1 cellular context compared by ENCODE assay signal in the genomic region with DNA sequence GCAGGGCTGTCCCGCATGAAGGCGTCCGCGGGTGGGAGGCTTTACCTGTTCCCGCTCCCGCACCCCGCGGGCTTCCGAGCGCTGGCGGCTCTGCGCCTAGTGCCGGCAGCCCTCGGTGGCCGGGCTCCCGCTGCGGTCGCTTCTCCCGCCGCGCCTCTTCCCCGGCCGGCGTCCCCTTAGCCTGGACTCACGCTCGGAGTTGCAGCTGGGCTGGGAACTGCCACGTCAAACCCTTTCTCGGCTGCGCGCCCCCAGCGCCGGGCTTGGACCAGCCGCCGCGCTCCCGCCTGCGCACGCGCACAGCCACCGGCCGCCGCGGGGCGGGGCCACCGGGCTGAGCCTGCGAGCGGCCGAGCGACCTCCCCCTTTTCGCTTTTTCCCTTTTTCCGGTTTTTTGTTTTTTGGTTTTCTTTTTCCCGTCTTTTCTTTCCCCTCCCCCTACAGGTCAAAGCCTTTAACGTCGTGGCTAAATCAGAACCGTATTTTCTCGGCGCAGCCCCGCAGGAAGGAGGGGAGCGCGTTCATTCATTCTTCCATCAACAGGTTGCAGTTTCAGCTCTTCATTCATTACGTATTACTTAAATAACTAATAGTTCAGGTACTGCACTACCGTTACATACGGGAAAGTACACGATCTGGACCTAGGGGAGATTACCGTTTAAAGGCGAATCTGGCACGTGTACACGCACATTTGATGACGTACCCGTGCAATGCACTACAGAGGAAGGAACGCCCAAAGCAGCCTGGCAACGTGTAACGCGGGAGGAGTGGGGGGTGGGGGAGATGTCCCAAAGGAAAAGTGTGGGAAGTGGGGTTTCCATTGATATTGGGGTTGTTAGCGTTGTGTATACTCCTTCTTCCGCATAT.
TF ChIP-seq lines count a peak whose summit lies in the region.

A gene with protein sequence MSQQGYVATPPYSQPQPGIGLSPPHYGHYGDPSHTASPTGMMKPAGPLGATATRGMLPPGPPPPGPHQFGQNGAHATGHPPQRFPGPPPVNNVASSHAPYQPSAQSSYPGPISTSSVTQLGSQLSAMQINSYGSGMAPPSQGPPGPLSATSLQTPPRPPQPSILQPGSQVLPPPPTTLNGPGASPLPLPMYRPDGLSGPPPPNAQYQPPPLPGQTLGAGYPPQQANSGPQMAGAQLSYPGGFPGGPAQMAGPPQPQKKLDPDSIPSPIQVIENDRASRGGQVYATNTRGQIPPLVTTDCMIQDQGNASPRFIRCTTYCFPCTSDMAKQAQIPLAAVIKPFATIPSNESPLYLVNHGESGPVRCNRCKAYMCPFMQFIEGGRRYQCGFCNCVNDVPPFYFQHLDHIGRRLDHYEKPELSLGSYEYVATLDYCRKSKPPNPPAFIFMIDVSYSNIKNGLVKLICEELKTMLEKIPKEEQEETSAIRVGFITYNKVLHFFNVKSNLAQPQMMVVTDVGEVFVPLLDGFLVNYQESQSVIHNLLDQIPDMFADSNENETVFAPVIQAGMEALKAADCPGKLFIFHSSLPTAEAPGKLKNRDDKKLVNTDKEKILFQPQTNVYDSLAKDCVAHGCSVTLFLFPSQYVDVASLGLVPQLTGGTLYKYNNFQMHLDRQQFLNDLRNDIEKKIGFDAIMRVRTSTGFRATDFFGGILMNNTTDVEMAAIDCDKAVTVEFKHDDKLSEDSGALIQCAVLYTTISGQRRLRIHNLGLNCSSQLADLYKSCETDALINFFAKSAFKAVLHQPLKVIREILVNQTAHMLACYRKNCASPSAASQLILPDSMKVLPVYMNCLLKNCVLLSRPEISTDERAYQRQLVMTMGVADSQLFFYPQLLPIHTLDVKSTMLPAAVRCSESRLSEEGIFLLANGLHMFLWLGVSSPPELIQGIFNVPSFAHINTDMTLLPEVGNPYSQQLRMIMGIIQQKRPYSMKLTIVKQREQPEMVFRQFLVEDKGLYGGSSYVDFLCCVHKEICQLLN (minus strand): TSS at position 231 of the 867 bp plus-strand sequence. CDS start 2,430 bp downstream, outside the sequence.

TF ChIP-seq in K562, 482 proteins besides CTCF, POLR2A, EP300 and RAD21 (continued from another document and continues in another):
- TF ChIP-seq, protein P1, sequence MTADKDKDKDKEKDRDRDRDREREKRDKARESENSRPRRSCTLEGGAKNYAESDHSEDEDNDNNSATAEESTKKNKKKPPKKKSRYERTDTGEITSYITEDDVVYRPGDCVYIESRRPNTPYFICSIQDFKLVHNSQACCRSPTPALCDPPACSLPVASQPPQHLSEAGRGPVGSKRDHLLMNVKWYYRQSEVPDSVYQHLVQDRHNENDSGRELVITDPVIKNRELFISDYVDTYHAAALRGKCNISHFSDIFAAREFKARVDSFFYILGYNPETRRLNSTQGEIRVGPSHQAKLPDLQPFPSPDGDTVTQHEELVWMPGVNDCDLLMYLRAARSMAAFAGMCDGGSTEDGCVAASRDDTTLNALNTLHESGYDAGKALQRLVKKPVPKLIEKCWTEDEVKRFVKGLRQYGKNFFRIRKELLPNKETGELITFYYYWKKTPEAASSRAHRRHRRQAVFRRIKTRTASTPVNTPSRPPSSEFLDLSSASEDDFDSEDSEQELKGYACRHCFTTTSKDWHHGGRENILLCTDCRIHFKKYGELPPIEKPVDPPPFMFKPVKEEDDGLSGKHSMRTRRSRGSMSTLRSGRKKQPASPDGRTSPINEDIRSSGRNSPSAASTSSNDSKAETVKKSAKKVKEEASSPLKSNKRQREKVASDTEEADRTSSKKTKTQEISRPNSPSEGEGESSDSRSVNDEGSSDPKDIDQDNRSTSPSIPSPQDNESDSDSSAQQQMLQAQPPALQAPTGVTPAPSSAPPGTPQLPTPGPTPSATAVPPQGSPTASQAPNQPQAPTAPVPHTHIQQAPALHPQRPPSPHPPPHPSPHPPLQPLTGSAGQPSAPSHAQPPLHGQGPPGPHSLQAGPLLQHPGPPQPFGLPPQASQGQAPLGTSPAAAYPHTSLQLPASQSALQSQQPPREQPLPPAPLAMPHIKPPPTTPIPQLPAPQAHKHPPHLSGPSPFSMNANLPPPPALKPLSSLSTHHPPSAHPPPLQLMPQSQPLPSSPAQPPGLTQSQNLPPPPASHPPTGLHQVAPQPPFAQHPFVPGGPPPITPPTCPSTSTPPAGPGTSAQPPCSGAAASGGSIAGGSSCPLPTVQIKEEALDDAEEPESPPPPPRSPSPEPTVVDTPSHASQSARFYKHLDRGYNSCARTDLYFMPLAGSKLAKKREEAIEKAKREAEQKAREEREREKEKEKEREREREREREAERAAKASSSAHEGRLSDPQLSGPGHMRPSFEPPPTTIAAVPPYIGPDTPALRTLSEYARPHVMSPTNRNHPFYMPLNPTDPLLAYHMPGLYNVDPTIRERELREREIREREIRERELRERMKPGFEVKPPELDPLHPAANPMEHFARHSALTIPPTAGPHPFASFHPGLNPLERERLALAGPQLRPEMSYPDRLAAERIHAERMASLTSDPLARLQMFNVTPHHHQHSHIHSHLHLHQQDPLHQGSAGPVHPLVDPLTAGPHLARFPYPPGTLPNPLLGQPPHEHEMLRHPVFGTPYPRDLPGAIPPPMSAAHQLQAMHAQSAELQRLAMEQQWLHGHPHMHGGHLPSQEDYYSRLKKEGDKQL (CRISPR knock-in tag; IDR thresholded peaks at IDR 0.05; ENCODE audit: borderline replicate concordance): no peak
- TF ChIP-seq GTF2F1 (IDR thresholded peaks at IDR 0.05; ENCODE audit: low read depth, low read length) (no peak), NCOA1 (IDR thresholded peaks at IDR 0.05; ENCODE audit: low read depth) (no peak), NCOA2 (IDR thresholded peaks at IDR 0.05; ENCODE audit: partially characterized antibody in 2 of 2) (no peak), ZNF586 (CRISPR knock-in tag; conservative IDR thresholded peaks at IDR 0.05) (no peak), SAFB (IDR thresholded peaks at IDR 0.05; ENCODE audit: borderline replicate concordance, low read depth, low read length) (peak; percentile 80), ZNF79 (CRISPR knock-in tag; IDR thresholded peaks at IDR 0.05; ENCODE audit: low read depth) (no peak), MCM2 (IDR thresholded peaks at IDR 0.05; ENCODE audit: low read depth) (no peak), L3MBTL2 (IDR thresholded peaks at IDR 0.05) (peak; percentile 78), ZNF239 (CRISPR knock-in tag; IDR thresholded peaks at IDR 0.05) (no peak), STAT5B (CRISPR knock-in tag; IDR thresholded peaks at IDR 0.05) (no peak), ETV1 (tag; conservative IDR thresholded peaks at IDR 0.05; ENCODE audit: low read depth) (no peak), CBX8 (IDR thresholded peaks at IDR 0.05; ENCODE audit: borderline replicate concordance, extremely low read depth, low read depth, low read length, poor library complexity, severe bottlenecking) (no peak), ZNF165 (CRISPR knock-in tag; IDR thresholded peaks at IDR 0.05; ENCODE audit: borderline replicate concordance) (peak; percentile 94)
- TF ChIP-seq, protein P2, sequence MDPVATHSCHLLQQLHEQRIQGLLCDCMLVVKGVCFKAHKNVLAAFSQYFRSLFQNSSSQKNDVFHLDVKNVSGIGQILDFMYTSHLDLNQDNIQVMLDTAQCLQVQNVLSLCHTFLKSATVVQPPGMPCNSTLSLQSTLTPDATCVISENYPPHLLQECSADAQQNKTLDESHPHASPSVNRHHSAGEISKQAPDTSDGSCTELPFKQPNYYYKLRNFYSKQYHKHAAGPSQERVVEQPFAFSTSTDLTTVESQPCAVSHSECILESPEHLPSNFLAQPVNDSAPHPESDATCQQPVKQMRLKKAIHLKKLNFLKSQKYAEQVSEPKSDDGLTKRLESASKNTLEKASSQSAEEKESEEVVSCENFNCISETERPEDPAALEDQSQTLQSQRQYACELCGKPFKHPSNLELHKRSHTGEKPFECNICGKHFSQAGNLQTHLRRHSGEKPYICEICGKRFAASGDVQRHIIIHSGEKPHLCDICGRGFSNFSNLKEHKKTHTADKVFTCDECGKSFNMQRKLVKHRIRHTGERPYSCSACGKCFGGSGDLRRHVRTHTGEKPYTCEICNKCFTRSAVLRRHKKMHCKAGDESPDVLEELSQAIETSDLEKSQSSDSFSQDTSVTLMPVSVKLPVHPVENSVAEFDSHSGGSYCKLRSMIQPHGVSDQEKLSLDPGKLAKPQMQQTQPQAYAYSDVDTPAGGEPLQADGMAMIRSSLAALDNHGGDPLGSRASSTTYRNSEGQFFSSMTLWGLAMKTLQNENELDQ (CRISPR knock-in tag; IDR thresholded peaks at IDR 0.05; ENCODE audit: borderline replicate concordance): no peak
- TF ChIP-seq, protein P3, sequence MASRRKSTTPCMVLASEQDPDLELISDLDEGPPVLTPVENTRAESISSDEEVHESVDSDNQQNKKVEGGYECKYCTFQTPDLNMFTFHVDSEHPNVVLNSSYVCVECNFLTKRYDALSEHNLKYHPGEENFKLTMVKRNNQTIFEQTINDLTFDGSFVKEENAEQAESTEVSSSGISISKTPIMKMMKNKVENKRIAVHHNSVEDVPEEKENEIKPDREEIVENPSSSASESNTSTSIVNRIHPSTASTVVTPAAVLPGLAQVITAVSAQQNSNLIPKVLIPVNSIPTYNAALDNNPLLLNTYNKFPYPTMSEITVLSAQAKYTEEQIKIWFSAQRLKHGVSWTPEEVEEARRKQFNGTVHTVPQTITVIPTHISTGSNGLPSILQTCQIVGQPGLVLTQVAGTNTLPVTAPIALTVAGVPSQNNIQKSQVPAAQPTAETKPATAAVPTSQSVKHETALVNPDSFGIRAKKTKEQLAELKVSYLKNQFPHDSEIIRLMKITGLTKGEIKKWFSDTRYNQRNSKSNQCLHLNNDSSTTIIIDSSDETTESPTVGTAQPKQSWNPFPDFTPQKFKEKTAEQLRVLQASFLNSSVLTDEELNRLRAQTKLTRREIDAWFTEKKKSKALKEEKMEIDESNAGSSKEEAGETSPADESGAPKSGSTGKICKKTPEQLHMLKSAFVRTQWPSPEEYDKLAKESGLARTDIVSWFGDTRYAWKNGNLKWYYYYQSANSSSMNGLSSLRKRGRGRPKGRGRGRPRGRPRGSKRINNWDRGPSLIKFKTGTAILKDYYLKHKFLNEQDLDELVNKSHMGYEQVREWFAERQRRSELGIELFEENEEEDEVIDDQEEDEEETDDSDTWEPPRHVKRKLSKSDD (conservative IDR thresholded peaks at IDR 0.05; ENCODE audit: low read length): no peak
- TF ChIP-seq, protein P4, sequence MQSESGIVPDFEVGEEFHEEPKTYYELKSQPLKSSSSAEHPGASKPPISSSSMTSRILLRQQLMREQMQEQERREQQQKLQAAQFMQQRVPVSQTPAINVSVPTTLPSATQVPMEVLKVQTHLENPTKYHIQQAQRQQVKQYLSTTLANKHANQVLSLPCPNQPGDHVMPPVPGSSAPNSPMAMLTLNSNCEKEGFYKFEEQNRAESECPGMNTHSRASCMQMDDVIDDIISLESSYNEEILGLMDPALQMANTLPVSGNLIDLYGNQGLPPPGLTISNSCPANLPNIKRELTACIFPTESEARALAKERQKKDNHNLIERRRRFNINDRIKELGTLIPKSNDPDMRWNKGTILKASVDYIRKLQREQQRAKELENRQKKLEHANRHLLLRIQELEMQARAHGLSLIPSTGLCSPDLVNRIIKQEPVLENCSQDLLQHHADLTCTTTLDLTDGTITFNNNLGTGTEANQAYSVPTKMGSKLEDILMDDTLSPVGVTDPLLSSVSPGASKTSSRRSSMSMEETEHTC (IDR thresholded peaks at IDR 0.05): no peak
- TF ChIP-seq, protein P5, sequence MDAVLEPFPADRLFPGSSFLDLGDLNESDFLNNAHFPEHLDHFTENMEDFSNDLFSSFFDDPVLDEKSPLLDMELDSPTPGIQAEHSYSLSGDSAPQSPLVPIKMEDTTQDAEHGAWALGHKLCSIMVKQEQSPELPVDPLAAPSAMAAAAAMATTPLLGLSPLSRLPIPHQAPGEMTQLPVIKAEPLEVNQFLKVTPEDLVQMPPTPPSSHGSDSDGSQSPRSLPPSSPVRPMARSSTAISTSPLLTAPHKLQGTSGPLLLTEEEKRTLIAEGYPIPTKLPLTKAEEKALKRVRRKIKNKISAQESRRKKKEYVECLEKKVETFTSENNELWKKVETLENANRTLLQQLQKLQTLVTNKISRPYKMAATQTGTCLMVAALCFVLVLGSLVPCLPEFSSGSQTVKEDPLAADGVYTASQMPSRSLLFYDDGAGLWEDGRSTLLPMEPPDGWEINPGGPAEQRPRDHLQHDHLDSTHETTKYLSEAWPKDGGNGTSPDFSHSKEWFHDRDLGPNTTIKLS (IDR thresholded peaks at IDR 0.05; ENCODE audit: borderline replicate concordance, low read depth): peak; percentile 99
- TF ChIP-seq, protein P6, sequence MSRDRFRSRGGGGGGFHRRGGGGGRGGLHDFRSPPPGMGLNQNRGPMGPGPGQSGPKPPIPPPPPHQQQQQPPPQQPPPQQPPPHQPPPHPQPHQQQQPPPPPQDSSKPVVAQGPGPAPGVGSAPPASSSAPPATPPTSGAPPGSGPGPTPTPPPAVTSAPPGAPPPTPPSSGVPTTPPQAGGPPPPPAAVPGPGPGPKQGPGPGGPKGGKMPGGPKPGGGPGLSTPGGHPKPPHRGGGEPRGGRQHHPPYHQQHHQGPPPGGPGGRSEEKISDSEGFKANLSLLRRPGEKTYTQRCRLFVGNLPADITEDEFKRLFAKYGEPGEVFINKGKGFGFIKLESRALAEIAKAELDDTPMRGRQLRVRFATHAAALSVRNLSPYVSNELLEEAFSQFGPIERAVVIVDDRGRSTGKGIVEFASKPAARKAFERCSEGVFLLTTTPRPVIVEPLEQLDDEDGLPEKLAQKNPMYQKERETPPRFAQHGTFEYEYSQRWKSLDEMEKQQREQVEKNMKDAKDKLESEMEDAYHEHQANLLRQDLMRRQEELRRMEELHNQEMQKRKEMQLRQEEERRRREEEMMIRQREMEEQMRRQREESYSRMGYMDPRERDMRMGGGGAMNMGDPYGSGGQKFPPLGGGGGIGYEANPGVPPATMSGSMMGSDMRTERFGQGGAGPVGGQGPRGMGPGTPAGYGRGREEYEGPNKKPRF (IDR thresholded peaks at IDR 0.05; ENCODE audit: low read depth, low read length): no peak
- TF ChIP-seq, protein P7, sequence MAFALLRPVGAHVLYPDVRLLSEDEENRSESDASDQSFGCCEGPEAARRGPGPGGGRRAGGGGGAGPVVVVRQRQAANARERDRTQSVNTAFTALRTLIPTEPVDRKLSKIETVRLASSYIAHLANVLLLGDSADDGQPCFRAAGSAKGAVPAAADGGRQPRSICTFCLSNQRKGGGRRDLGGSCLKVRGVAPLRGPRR (CRISPR knock-in tag; IDR thresholded peaks at IDR 0.05): no peak
- TF ChIP-seq, protein P8, sequence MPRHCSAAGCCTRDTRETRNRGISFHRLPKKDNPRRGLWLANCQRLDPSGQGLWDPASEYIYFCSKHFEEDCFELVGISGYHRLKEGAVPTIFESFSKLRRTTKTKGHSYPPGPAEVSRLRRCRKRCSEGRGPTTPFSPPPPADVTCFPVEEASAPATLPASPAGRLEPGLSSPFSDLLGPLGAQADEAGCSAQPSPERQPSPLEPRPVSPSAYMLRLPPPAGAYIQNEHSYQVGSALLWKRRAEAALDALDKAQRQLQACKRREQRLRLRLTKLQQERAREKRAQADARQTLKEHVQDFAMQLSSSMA (CRISPR knock-in tag; IDR thresholded peaks at IDR 0.05): no peak
- TF ChIP-seq, protein P9, sequence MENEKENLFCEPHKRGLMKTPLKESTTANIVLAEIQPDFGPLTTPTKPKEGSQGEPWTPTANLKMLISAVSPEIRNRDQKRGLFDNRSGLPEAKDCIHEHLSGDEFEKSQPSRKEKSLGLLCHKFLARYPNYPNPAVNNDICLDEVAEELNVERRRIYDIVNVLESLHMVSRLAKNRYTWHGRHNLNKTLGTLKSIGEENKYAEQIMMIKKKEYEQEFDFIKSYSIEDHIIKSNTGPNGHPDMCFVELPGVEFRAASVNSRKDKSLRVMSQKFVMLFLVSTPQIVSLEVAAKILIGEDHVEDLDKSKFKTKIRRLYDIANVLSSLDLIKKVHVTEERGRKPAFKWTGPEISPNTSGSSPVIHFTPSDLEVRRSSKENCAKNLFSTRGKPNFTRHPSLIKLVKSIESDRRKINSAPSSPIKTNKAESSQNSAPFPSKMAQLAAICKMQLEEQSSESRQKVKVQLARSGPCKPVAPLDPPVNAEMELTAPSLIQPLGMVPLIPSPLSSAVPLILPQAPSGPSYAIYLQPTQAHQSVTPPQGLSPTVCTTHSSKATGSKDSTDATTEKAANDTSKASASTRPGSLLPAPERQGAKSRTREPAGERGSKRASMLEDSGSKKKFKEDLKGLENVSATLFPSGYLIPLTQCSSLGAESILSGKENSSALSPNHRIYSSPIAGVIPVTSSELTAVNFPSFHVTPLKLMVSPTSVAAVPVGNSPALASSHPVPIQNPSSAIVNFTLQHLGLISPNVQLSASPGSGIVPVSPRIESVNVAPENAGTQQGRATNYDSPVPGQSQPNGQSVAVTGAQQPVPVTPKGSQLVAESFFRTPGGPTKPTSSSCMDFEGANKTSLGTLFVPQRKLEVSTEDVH (IDR thresholded peaks at IDR 0.05; ENCODE audit: low read depth, partially characterized antibody): no peak
